ENCODE assay signal across 1 cellular context in genomic region chr6:70982747-70983146, GRCh38.
TF ChIP-seq lines count a peak whose summit lies in the region.

No MANE protein-coding gene starts in this region.

TF ChIP-seq in HepG2, 621 proteins besides CTCF, POLR2A, EP300 and RAD21 (continued from another document):
- TF ChIP-seq SNAPC4 (CRISPR knock-in tag; IDR thresholded peaks at IDR 0.05): no peak
- no peak for TF ChIP-seq SATB2 (CRISPR knock-in tag; IDR thresholded peaks at IDR 0.05)
- TF ChIP-seq CREB1 (IDR thresholded peaks at IDR 0.05): peak; percentile 77
- TF ChIP-seq CREB1 (CRISPR knock-in tag; IDR thresholded peaks at IDR 0.05): no peak
- no peak for TF ChIP-seq NR2F6 (IDR thresholded peaks at IDR 0.05)
- no peak for TF ChIP-seq NR2F6 (CRISPR knock-in tag; IDR thresholded peaks at IDR 0.05)
- TF ChIP-seq ZSCAN21 (CRISPR knock-in tag; IDR thresholded peaks at IDR 0.05; ENCODE audit: borderline replicate concordance): no peak
- no peak for TF ChIP-seq ZNF224 (CRISPR knock-in tag; IDR thresholded peaks at IDR 0.05)
